27 cellular contexts compared by ENCODE assay signal in genomic region chr7:132440126-132440525, GRCh38.
DNase-seq lines count a peak whose midpoint lies in the region; ATAC-seq and TF ChIP-seq lines count a peak whose summit lies in the region.
"Had no signal": no experiment of that assay in that cellular context is flagged by ENCODE, and none has a peak within 500 bp of the region (broad histone marks: within the 10 kb centered on the region; RNA-seq: fewer than 3 reads in every experiment).

No MANE protein-coding gene starts in this region.

- no peak overlapping the region for H2AFZ ChIP-seq in MM.1S (ENCODE audit: low read length)

- no peak overlapping the region for H3K9ac ChIP-seq in MM.1S (ENCODE audit: low read length)

- H3K79me2 ChIP-seq in MM.1S (ENCODE audit: low read length): no peaks in the 10 kb centered on the region

- no peaks in the 10 kb centered on the region for H3F3A ChIP-seq in MM.1S (ENCODE audit: insufficient read depth, low read length)

- H3K4me1 Mint-ChIP-seq in activated naive CD4-positive, alpha-beta T cell treated with anti-CD3 and anti-CD28 coated beads for 36 hours (ENCODE audit: low read depth): peaks cover 63% of the 10 kb centered on the region
- peaks cover 38% of the 10 kb centered on the region for H3K4me1 Mint-ChIP-seq in T-helper 17 cell

- H3K27ac ChIP-seq in MM.1S (ENCODE audit: low read length): peak overlapping the region; percentile 4; the same call in 1 of the 2 replicates
- H3K27ac ChIP-seq: cardiac muscle cell, colonic mucosa, gastrocnemius medialis, ovary, SK-N-MC, upper lobe of right lung had no signal

- H3K9me3 Mint-ChIP-seq in activated naive CD4-positive, alpha-beta T cell treated with anti-CD3 and anti-CD28 coated beads for 36 hours: no peaks in the 10 kb centered on the region
- H3K9me3 Mint-ChIP-seq: activated T-cell treated with anti-CD3 and anti-CD28 coated beads, Interleukin-2, amount 50 U/mL, for 72 hours had no signal

- no peaks in the 10 kb centered on the region for H3K36me3 Mint-ChIP-seq in activated naive CD4-positive, alpha-beta T cell treated with anti-CD3 and anti-CD28 coated beads for 36 hours (ENCODE audit: low read depth)
- H3K36me3 Mint-ChIP-seq in T-helper 17 cell (ENCODE audit: low read depth): peaks cover 2% of the 10 kb centered on the region

- H3K27me3 ChIP-seq in MM.1S (replicated peaks; ENCODE audit: insufficient read depth, low read length): no peaks in the 10 kb centered on the region
- H3K27me3 ChIP-seq: cardiac muscle cell, colonic mucosa, ovary, upper lobe of right lung had no signal

- peak; percentile 23 for DNase-seq in activated naive CD4-positive, alpha-beta T cell treated with anti-CD3 and anti-CD28 coated beads for 36 hours
- DNase-seq in activated naive CD4-positive, alpha-beta T cell treated with anti-CD3 and anti-CD28 coated beads, Interleukin-2, amount 50 U/mL, for 16 hours: no peak
- peak; percentile 64 for DNase-seq in MM.1S
- DNase-seq in T-helper 17 cell: no peak
- peak; percentile 67 for DNase-seq in left kidney (ENCODE audit: low read depth, low spot score)
- DNase-seq in DMS153 (lab: John Stamatoyannopoulos, UW): no peak
- DNase-seq: activated CD4-positive, CD25-positive, alpha-beta regulatory T cell treated with anti-CD3 and anti-CD28 coated beads, Interleukin-2, amount 50 U/mL, for 72 hours; activated T-cell treated with anti-CD3 and anti-CD28 coated beads, Interleukin-2, amount 50 U/mL, for 72 hours; C1 segment of cervical spinal cord; Caco-2; colonic mucosa; effector CD4-positive, alpha-beta T cell; gastrocnemius medialis; HCEC 1CT; hypothalamus; left colon; NCI-H146; NCI-H446 treated with DMSO at 0.1 percent for 48 hours; ovary; PC-3; stimulated activated CD4-positive, alpha-beta T cell treated with anti-CD3 and anti-CD28 coated beads, Interleukin-15, amount 100 ng/mL, for 24 hours; stimulated activated CD4-positive, alpha-beta T cell treated with anti-CD3 and anti-CD28 coated beads, Interleukin-4, amount 100 ng/mL, for 4 hours; upper lobe of right lung had no signal

- no peaks in the 10 kb centered on the region for H3K27me3 Mint-ChIP-seq in activated naive CD4-positive, alpha-beta T cell treated with anti-CD3 and anti-CD28 coated beads for 36 hours (ENCODE audit: low read depth)
- H3K27me3 Mint-ChIP-seq in T-helper 17 cell: peaks cover 7% of the 10 kb centered on the region

- no peak for TF ChIP-seq CTCF in MM.1S (IDR thresholded peaks at IDR 0.05; ENCODE audit: low read length)

- no peak for ATAC-seq in T-helper 17 cell
- ATAC-seq in GM18502 (IDR thresholded peaks at IDR 0.05; ENCODE audit: poor library complexity, unreplicated experiment): no peak
- ATAC-seq in GM18873 (IDR thresholded peaks at IDR 0.05; ENCODE audit: low FRiP score, unreplicated experiment): no peak
- ATAC-seq: activated T-cell treated with anti-CD3 and anti-CD28 coated beads, Interleukin-2, amount 50 U/mL, for 72 hours; gastrocnemius medialis; left colon; PC-3; upper lobe of right lung had no signal

- intact Hi-C loops in activated naive CD4-positive, alpha-beta T cell treated with anti-CD3 and anti-CD28 coated beads for 36 hours (cut with micrococcal nuclease): no loop called here

- no peaks in the 10 kb centered on the region for H3K9me3 ChIP-seq in MM.1S (replicated peaks; ENCODE audit: insufficient read depth, low read length)
- H3K9me3 ChIP-seq in T-helper 17 cell (ENCODE audit: control insufficient read depth, low read length, poor library complexity, severe bottlenecking): no peaks in the 10 kb centered on the region
- H3K9me3 ChIP-seq: Caco-2, colonic mucosa, gastrocnemius medialis, ovary, upper lobe of right lung had no signal

- no peak overlapping the region for H3K4me3 Mint-ChIP-seq in activated naive CD4-positive, alpha-beta T cell treated with anti-CD3 and anti-CD28 coated beads for 36 hours
- no peak overlapping the region for H3K4me3 Mint-ChIP-seq in T-helper 17 cell
- H3K4me3 Mint-ChIP-seq: activated T-cell treated with anti-CD3 and anti-CD28 coated beads, Interleukin-2, amount 50 U/mL, for 72 hours had no signal

- no peak overlapping the region for H3K4me3 ChIP-seq in MM.1S (ENCODE audit: low read length)
- H3K4me3 ChIP-seq: cardiac muscle cell, colonic mucosa, gastrocnemius medialis, ovary, SK-N-MC, upper lobe of right lung had no signal

- no peak overlapping the region for H3K27ac Mint-ChIP-seq in activated naive CD4-positive, alpha-beta T cell treated with anti-CD3 and anti-CD28 coated beads for 36 hours
- peak overlapping the region; percentile 39 for H3K27ac Mint-ChIP-seq in T-helper 17 cell
- H3K27ac Mint-ChIP-seq: activated T-cell treated with anti-CD3 and anti-CD28 coated beads, Interleukin-2, amount 50 U/mL, for 72 hours had no signal

- CTCF ChIA-PET in activated naive CD4-positive, alpha-beta T cell treated with anti-CD3 and anti-CD28 coated beads for 36 hours (lab: Charles Lee): interaction anchor here (1.3 kb wide), 1 partner anchor 10 kb away, joined by 10 read pairs; no protein-coding TSS in a partner anchor

- H3K36me3 ChIP-seq in MM.1S (replicated peaks; ENCODE audit: insufficient read depth, low read length): no peaks in the 10 kb centered on the region
- H3K36me3 ChIP-seq: cardiac muscle cell, colonic mucosa, gastrocnemius medialis, ovary, upper lobe of right lung had no signal

- no peaks in the 10 kb centered on the region for H3K4me1 ChIP-seq in MM.1S (ENCODE audit: low read length)
- H3K4me1 ChIP-seq: Caco-2, colonic mucosa, gastrocnemius medialis, upper lobe of right lung had no signal

- H3K9me2 ChIP-seq in MM.1S (replicated peaks; ENCODE audit: insufficient read depth, low read length): no peaks in the 10 kb centered on the region

- H3K4me2 ChIP-seq in MM.1S (ENCODE audit: low read depth, low read length): no peak overlapping the region

- no peaks in the 10 kb centered on the region for H4K20me1 ChIP-seq in MM.1S (ENCODE audit: insufficient read depth, low read length)

Comparison
In these comparisons a context has a peak if more than half of its experiments do, and no peak if none do; other contexts are left out.
1. DNase-seq: peak in activated naive CD4-positive, alpha-beta T cell treated with anti-CD3 and anti-CD28 coated beads for 36 hours (single experiment), MM.1S (single experiment) and left kidney (single experiment); none in activated naive CD4-positive, alpha-beta T cell treated with anti-CD3 and anti-CD28 coated beads, Interleukin-2, amount 50 U/mL, for 16 hours (single experiment), T-helper 17 cell (0 of 3) and DMS153 (single experiment).